In the genomic region with DNA sequence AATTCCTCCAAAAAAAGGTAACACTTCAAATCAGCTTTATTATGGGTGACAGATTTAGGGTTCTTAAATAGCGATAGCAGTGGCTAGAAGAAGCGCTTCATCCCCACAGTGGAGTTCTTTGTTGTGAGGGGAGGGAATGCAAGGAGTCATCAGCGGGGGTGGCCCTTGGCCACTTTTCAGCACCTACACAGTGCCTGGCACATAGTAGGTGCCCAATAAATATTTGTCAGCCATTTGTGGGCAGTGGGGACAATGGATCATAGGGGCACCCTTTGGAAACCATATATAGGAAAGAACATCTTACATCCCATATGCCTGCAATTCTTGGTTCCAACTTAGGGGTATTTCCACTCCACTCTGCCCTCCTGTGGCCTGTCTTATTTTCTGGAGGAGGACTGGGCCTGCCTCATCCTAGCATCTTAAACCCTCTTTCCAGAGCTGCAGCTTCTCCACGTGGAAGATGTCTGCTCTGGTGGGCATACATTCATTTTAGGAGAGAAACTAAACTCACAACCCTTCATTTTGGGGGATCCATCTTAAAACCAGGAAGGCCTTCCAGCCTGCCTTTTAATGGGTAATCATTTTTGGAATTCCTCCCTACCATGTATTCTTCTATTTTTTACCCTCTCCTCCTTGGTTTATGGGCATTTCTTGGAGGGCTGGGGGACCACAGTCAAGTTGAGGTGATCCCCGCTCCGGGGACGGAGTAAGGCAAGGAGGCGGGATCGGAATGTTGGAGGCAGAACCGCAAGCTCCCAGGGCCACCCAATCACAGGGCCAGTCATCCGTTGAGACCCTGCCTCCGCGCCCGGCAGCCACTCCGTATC, we compare ENCODE assay signal across 8 cellular contexts. TPM values are rescaled to one million over a fixed set of nuclear protein-coding genes. Genes with fewer than 3 reads are reported as not detected.
A peak's percentile ranks its signal among the peaks of the same experiment; 100 is the strongest.
DNase-seq lines count a peak whose midpoint lies in the region; ATAC-seq and TF ChIP-seq lines count a peak whose summit lies in the region.

No MANE protein-coding gene starts in this region.

- peak in 2 of 4 donors; percentile 57 to 82 for TF ChIP-seq POLR2A in stomach (IDR thresholded peaks at IDR 0.05)

- H3K36me3 ChIP-seq in kidney epithelial cell (ENCODE audit: control insufficient read depth, insufficient read depth, low read length) (no peaks in the 10 kb centered on the region), stomach (no peaks in the 10 kb centered on the region)

- TF ChIP-seq EP300 in stomach (IDR thresholded peaks at IDR 0.05), result no peak

- WGBS in stomach, 5 donors, result 15 to 21% (median 18%) methylated on average over 12 to 15 of the region's 15 CpGs

- DNase-seq in DMS 273 treated with DMSO at 0.1 percent for 48 hours (lab: John Stamatoyannopoulos, UW) (peak; percentile 34), GM20000 (ENCODE audit: low spot score) (no peak), NCI-H82 treated with DMSO at 0.1 percent for 48 hours (lab: John Stamatoyannopoulos, UW; ENCODE audit: unreplicated experiment) (peak; percentile 44), astrocyte of the hippocampus (ENCODE audit: low read depth, low spot score) (peak; percentile 67), kidney epithelial cell (ENCODE audit: low read depth) (no peak), stomach (no peak)

- ATAC-seq in HG03521 (IDR thresholded peaks at IDR 0.05; ENCODE audit: unreplicated experiment) (no peak), HG02840 (IDR thresholded peaks at IDR 0.05; ENCODE audit: low FRiP score, unreplicated experiment) (no peak)

- H3K4me3 ChIP-seq in kidney epithelial cell (ENCODE audit: low read depth, low read length) (peak overlapping the region; percentile 33), stomach (peak overlapping the region; percentile 35 to 62 (median 41))

- H3K27ac ChIP-seq in stomach, result peak overlapping the region; percentile 84 to 100 (median 99)

- intact Hi-C loops in stomach (cut with DNase I; ENCODE audit: low total_unique reads), result no loop called here

- peaks cover 30 to 66% (median 53%) of the 10 kb centered on the region in 4 donors for H3K4me1 ChIP-seq in stomach

- H3K27me3 ChIP-seq in kidney epithelial cell (ENCODE audit: control insufficient read depth, insufficient read depth, low read length) (no peaks in the 10 kb centered on the region), stomach (no peaks in the 10 kb centered on the region)

- TF ChIP-seq CTCF in GM20000 (IDR thresholded peaks at IDR 0.05; ENCODE audit: extremely low read depth, missing control alignments), result peak; percentile 21
- TF ChIP-seq CTCF in kidney epithelial cell (IDR thresholded peaks at IDR 0.05; ENCODE audit: insufficient read depth, low read length, poor library complexity, severe bottlenecking), result peak; percentile 70
- peak in 3 of 7 experiments; percentile 13 to 61 (median 30) for TF ChIP-seq CTCF in stomach (IDR thresholded peaks at IDR 0.05)

- no peaks in the 10 kb centered on the region for H3K9me3 ChIP-seq in stomach

RNA-seq across cellular contexts. Expression of a gene that starts 2.6 kb away (rescaled TPM):
- total RNA-seq in kidney epithelial cell (20.8 and 25.6 TPM in 2 replicates), stomach (10 to 100 TPM in 1 of 5 donors, 1 to 10 TPM in 1, not detected in 3; 3.1 to 41.0 TPM)
- 10 to 100 TPM in 2 of 3 donors, 1 to 10 TPM in 1; 10.0 to 25.8 (median 23.9) TPM for polyA plus RNA-seq in stomach

RNA-seq across cellular contexts. Expression of a gene that starts 5.0 kb away (rescaled TPM):
- total RNA-seq in kidney epithelial cell (37.5 and 40.7 TPM in 2 replicates), stomach (10 to 100 TPM; 23.5 to 50.3 (median 42.0) TPM)
- polyA plus RNA-seq in stomach, result 10 to 100 TPM; 26.5 to 31.4 (median 28.0) TPM

RNA-seq across cellular contexts. Expression of a gene that starts 11.0 kb away (rescaled TPM):
- 0.25 and 2.7 TPM in 2 replicates for total RNA-seq in kidney epithelial cell
- 10 to 100 TPM in 2 of 5 donors, 1 to 10 TPM in 2, under 1 TPM in 1; 0.87 to 35.6 (median 2.8) TPM for total RNA-seq in stomach
- polyA plus RNA-seq in stomach, result 10 to 100 TPM; 13.0 to 18.0 (median 16.9) TPM

RNA-seq across cellular contexts. Expression of a gene that starts 16.8 kb away (rescaled TPM):
- total RNA-seq in kidney epithelial cell (76.8 and 90.1 TPM in 2 replicates), stomach (10 to 100 TPM; 22.6 to 71.4 (median 50.9) TPM)
- polyA plus RNA-seq in stomach, result 100 to 1,000 TPM in 1 of 3 donors, 10 to 100 TPM in 2; 92.5 to 107 (median 93.2) TPM

RNA-seq across cellular contexts. Expression of a gene that starts 19.2 kb away (rescaled TPM):
- 57.2 and 62.3 TPM in 2 replicates for total RNA-seq in kidney epithelial cell
- 10 to 100 TPM in 4 of 5 donors, 1 to 10 TPM in 1; 7.3 to 52.6 (median 33.5) TPM for total RNA-seq in stomach
- 10 to 100 TPM; 31.3 to 41.9 (median 36.2) TPM for polyA plus RNA-seq in stomach

Comparison
In these comparisons a context has a peak if more than half of its experiments do, and no peak if none do; other contexts are left out.
1. DNase-seq: peak in DMS 273 treated with DMSO at 0.1 percent for 48 hours (single experiment), NCI-H82 treated with DMSO at 0.1 percent for 48 hours (single experiment) and astrocyte of the hippocampus (single experiment); none in GM20000 (single experiment), kidney epithelial cell (single experiment) and stomach (single experiment).